In the genomic region with DNA sequence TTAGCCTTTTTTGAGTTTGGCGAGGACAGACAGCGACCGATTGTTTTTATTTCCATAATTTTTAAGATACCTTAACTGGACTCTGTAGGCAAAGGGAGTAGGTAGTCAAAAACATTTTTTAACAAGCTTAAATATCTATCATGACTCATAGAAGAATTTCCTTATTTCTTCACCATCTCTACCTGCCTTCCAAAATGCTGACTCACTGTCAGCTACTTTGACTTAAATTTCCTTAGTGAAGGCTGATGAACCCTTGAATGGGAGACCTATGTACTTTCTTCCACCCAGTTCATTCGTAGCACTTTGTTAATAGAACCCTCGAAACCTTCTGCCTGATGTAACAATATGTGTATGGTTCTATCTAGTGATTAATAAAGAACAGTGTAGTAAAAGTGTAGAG, we compare ENCODE assay signal across 7 cellular contexts. TPM values are rescaled to one million over a fixed set of nuclear protein-coding genes. Genes with fewer than 3 reads are reported as not detected.
DNase-seq lines count a peak whose midpoint lies in the region; TF ChIP-seq lines count a peak whose summit lies in the region.

No MANE protein-coding gene starts in this region.

- TF ChIP-seq POLR2A in erythroblast (IDR thresholded peaks at IDR 0.05; ENCODE audit: low read length) (no peak), sigmoid colon (IDR thresholded peaks at IDR 0.05) (no peak)

- TF ChIP-seq CTCF in PC-9 (conservative IDR thresholded peaks at IDR 0.05), result no peak
- no peak for TF ChIP-seq CTCF in sigmoid colon (IDR thresholded peaks at IDR 0.05)

- H3K4me3 ChIP-seq in PC-9, result peak overlapping the region; percentile 67
- H3K4me3 ChIP-seq in sigmoid colon, result peak overlapping the region in 1 of 4 donors; percentile 65

- peak overlapping the region; percentile 96 for H3K4me2 ChIP-seq in PC-9

- DNase-seq in H4 (ENCODE audit: low spot score), result peak; percentile 43
- DNase-seq in PC-9, result peak; percentile 11 to 96
- DNase-seq in erythroblast (lab: John Stamatoyannopoulos, UW), result peak; percentile 5 to 36
- no peak for DNase-seq in sigmoid colon
- no peak for DNase-seq in hepatic stellate cell (ENCODE audit: low spot score)
- DNase-seq in iPS-NIHi11 (ENCODE audit: low spot score), result no peak
- no peak for DNase-seq in ecto neural progenitor cell (ENCODE audit: low spot score)

- no peaks in the 10 kb centered on the region for H3K27me3 ChIP-seq in PC-9 (ENCODE audit: insufficient read depth, low read depth)
- H3K27me3 ChIP-seq in sigmoid colon, result no peaks in the 10 kb centered on the region

- POLR2A ChIA-PET in PC-9 (lab: Charles Lee; ENCODE audit: unreplicated experiment), result interaction anchor here (0.5 to 1.2 kb wide), 7 partner anchors 49 to 412 kb away, joined by 3 to 9 read pairs (median 5); no protein-coding TSS in a partner anchor

- peaks cover 5% of the 10 kb centered on the region; the same call in 1 of the 2 replicates for H3K36me3 ChIP-seq in PC-9 (ENCODE audit: low read depth)
- no peaks in the 10 kb centered on the region for H3K36me3 ChIP-seq in sigmoid colon

- intact Hi-C loops in PC-9 (cut with micrococcal nuclease; ENCODE audit: unreplicated experiment) (loop anchor here (1.0 to 10.0 kb wide), 4 partner anchors 8 to 418 kb away; a partner anchor contains a TSS), sigmoid colon (cut with DNase I) (loop anchor here (10.0 kb wide), 1 partner anchor 320 kb away; no protein-coding TSS in a partner anchor)

- no peaks in the 10 kb centered on the region for H4K20me1 ChIP-seq in PC-9 (ENCODE audit: insufficient read depth)

- no peak for TF ChIP-seq EP300 in sigmoid colon (IDR thresholded peaks at IDR 0.05)

- H3K79me2 ChIP-seq in PC-9 (ENCODE audit: low read depth), result peaks cover 43% of the 10 kb centered on the region

- H2AFZ ChIP-seq in PC-9, result peak overlapping the region; percentile 28

- H3F3A ChIP-seq in PC-9 (ENCODE audit: insufficient read depth, low read depth), result peaks cover 32% of the 10 kb centered on the region

- no TSS peak for BruUV-seq in PC-9 (replicated peaks; lab: Mats Ljungman, UMichigan)

- H3K4me1 ChIP-seq in PC-9 (replicated peaks; ENCODE audit: insufficient read depth) (peaks cover 37% of the 10 kb centered on the region), sigmoid colon (peaks cover 0 to 24% (median 16%) of the 10 kb centered on the region in 4 donors)

- H3K27ac ChIP-seq in PC-9 (peak overlapping the region; percentile 97), sigmoid colon (peak overlapping the region in 3 of 4 donors; percentile 89 to 91 (median 91))

- WGBS in sigmoid colon, 2 donors, result 25 to 73% methylated on average over 5 of the region's 5 CpGs

- no peaks in the 10 kb centered on the region for H3K9me2 ChIP-seq in PC-9 (ENCODE audit: insufficient read depth)

- CTCF ChIA-PET in PC-9 (lab: Charles Lee), result no interaction called here

- no peaks in the 10 kb centered on the region; the same call in none of the 2 replicates for H3K9me3 ChIP-seq in PC-9 (ENCODE audit: insufficient read depth, low read depth)
- no peaks in the 10 kb centered on the region for H3K9me3 ChIP-seq in sigmoid colon

RNA-seq across cellular contexts. Expression of a gene that starts 1.1 kb away (rescaled TPM):
- 28.9 and 30.3 TPM in 2 replicates for total RNA-seq in H4 (2014; rRNA removed; shearing (Covaris generic))
- total RNA-seq in PC-9 (2021) (41.6 and 60.7 TPM in 2 replicates), sigmoid colon (10 to 100 TPM; 17.6 to 33.7 (median 24.0) TPM)
- polyA plus RNA-seq in sigmoid colon, result 10 to 100 TPM; 13.9 to 16.2 (median 15.7) TPM

Comparison
In these comparisons a context has a peak if more than half of its experiments do, and no peak if none do; other contexts are left out.
1. DNase-seq: peak in H4 (single experiment), PC-9 (2 of 2) and erythroblast (2 of 2); none in sigmoid colon (single experiment), hepatic stellate cell (single experiment), iPS-NIHi11 (single experiment) and ecto neural progenitor cell (single experiment).